21 cellular contexts compared by ENCODE assay signal in genomic region chr20:3659492-3660261, GRCh38. TPM values are rescaled to one million over a fixed set of nuclear protein-coding genes. Genes with fewer than 3 reads are reported as not detected.
DNase-seq lines count a peak whose midpoint lies in the region; ATAC-seq and TF ChIP-seq lines count a peak whose summit lies in the region.
"Had no signal": no experiment of that assay in that cellular context is flagged by ENCODE, and none has a peak within 500 bp of the region (broad histone marks: within the 10 kb centered on the region; RNA-seq: fewer than 3 reads in every experiment).

No MANE protein-coding gene starts in this region.

- H3K4me1 Mint-ChIP-seq in activated T-cell treated with anti-CD3 and anti-CD28 coated beads, Interleukin-2, amount 50 U/mL, for 72 hours (ENCODE audit: low read depth): peaks cover 17% of the 10 kb centered on the region
- no peaks in the 10 kb centered on the region for H3K4me1 Mint-ChIP-seq in Caco-2 (ENCODE audit: low read depth, unreplicated experiment)
- H3K4me1 Mint-ChIP-seq in neural progenitor cell: peaks cover 12% of the 10 kb centered on the region

- TF ChIP-seq POLR2A in vagina (IDR thresholded peaks at IDR 0.05): no peak

- peak overlapping the region; percentile 57 for H3K9ac ChIP-seq in OCI-LY3 (ENCODE audit: low read length)
- no peak overlapping the region for H3K9ac ChIP-seq in neural progenitor cell

- H3K27me3 Mint-ChIP-seq in activated T-cell treated with anti-CD3 and anti-CD28 coated beads, Interleukin-2, amount 50 U/mL, for 72 hours (ENCODE audit: low read depth): peaks cover 36% of the 10 kb centered on the region
- H3K27me3 Mint-ChIP-seq in Caco-2 (ENCODE audit: insufficient read depth, unreplicated experiment) (peaks cover 3% of the 10 kb centered on the region), neural progenitor cell (ENCODE audit: insufficient read depth, low read depth) (peaks cover 16% of the 10 kb centered on the region)

- H3K27ac Mint-ChIP-seq in activated T-cell treated with anti-CD3 and anti-CD28 coated beads, Interleukin-2, amount 50 U/mL, for 72 hours: no peak overlapping the region
- no peak overlapping the region for H3K27ac Mint-ChIP-seq in Caco-2 (ENCODE audit: unreplicated experiment)
- H3K27ac Mint-ChIP-seq in neural progenitor cell: no peak overlapping the region
- H3K27ac Mint-ChIP-seq: activated naive CD4-positive, alpha-beta T cell treated with anti-CD3 and anti-CD28 coated beads, Interleukin-2, amount 50 U/mL, for 72 hours had no signal

- H3K9me3 Mint-ChIP-seq in activated T-cell treated with anti-CD3 and anti-CD28 coated beads, Interleukin-2, amount 50 U/mL, for 72 hours: no peaks in the 10 kb centered on the region
- H3K9me3 Mint-ChIP-seq in Caco-2 (ENCODE audit: unreplicated experiment): no peaks in the 10 kb centered on the region
- H3K9me3 Mint-ChIP-seq in neural progenitor cell: peaks cover 4% of the 10 kb centered on the region
- H3K9me3 Mint-ChIP-seq: activated naive CD4-positive, alpha-beta T cell treated with anti-CD3 and anti-CD28 coated beads, Interleukin-2, amount 50 U/mL, for 72 hours; CD4-positive, alpha-beta memory T cell had no signal

- H3K4me3 ChIP-seq in OCI-LY3 (ENCODE audit: low read length) (peak overlapping the region; percentile 63), epithelial cell of proximal tubule (ENCODE audit: low read depth, low read length) (no peak overlapping the region), Caco-2 (ENCODE audit: low read depth, low read length) (no peak overlapping the region), neural progenitor cell (no peak overlapping the region), vagina (no peak overlapping the region)
- H3K4me3 ChIP-seq: heart right ventricle, right atrium auricular region had no signal

- H3K27ac ChIP-seq in OCI-LY3 (ENCODE audit: low read length) (peak overlapping the region; percentile 71), neural progenitor cell (no peak overlapping the region), vagina (no peak overlapping the region)
- H3K27ac ChIP-seq: heart right ventricle, HL-60, right atrium auricular region, stomach had no signal

- TF ChIP-seq CTCF in OCI-LY3 (IDR thresholded peaks at IDR 0.05; ENCODE audit: low read depth, low read length): no peak
- TF ChIP-seq CTCF in epithelial cell of proximal tubule (conservative IDR thresholded peaks at IDR 0.05; ENCODE audit: low read depth, low read length): peak; percentile 17
- TF ChIP-seq CTCF in Caco-2 (IDR thresholded peaks at IDR 0.05; ENCODE audit: insufficient read depth in 1 of 2, low read depth in 1 of 2, low read length in 1 of 2, severe bottlenecking in 1 of 2, unreplicated experiment in 1 of 2): no peak
- no peak for TF ChIP-seq CTCF in neural progenitor cell (IDR thresholded peaks at IDR 0.05)
- TF ChIP-seq CTCF in vagina (IDR thresholded peaks at IDR 0.05): no peak

- H3F3A ChIP-seq in neural progenitor cell (ENCODE audit: low read depth): no peaks in the 10 kb centered on the region

- peaks cover 23% of the 10 kb centered on the region for H3K4me1 ChIP-seq in OCI-LY3 (ENCODE audit: low read length)
- H3K4me1 ChIP-seq in Caco-2: no peaks in the 10 kb centered on the region
- peaks cover 5% of the 10 kb centered on the region for H3K4me1 ChIP-seq in neural progenitor cell
- no peaks in the 10 kb centered on the region for H3K4me1 ChIP-seq in vagina

- no peaks in the 10 kb centered on the region for H3K27me3 ChIP-seq in OCI-LY3 (ENCODE audit: low read depth, low read length)
- H3K27me3 ChIP-seq in Caco-2 (replicated peaks; ENCODE audit: control insufficient read depth, insufficient read depth, low read length): no peaks in the 10 kb centered on the region
- H3K27me3 ChIP-seq in neural progenitor cell: peaks cover 11% of the 10 kb centered on the region
- H3K27me3 ChIP-seq in vagina: no peaks in the 10 kb centered on the region

- H3K4me2 ChIP-seq in OCI-LY3 (ENCODE audit: low read length) (peak overlapping the region; percentile 83), neural progenitor cell (no peak overlapping the region)

- DNase-seq in activated T-cell treated with anti-CD3 and anti-CD28 coated beads, Interleukin-2, amount 50 U/mL, for 1 hour: peak; percentile 16
- DNase-seq in activated T-cell treated with anti-CD3 and anti-CD28 coated beads, Interleukin-2, amount 50 U/mL, for 72 hours: no peak
- DNase-seq in epithelial cell of proximal tubule (ENCODE audit: low read depth): no peak
- peak; percentile 51 for DNase-seq in sciatic nerve (ENCODE audit: low spot score)
- DNase-seq in Caco-2: no peak
- DNase-seq in neural progenitor cell (ENCODE audit: low spot score): no peak
- DNase-seq in vagina (ENCODE audit: extremely low spot score in 2 of 2): no peak
- DNase-seq: activated CD4-positive, CD25-positive, alpha-beta regulatory T cell treated with anti-CD3 and anti-CD28 coated beads, Interleukin-2, amount 50 U/mL, for 72 hours; CD4-positive, alpha-beta memory T cell; EL; GOT3; heart right ventricle; NCI-H2029; NCI-H446; stomach had no signal

- no peaks in the 10 kb centered on the region for H3K79me2 ChIP-seq in OCI-LY3 (ENCODE audit: low read length)
- H3K79me2 ChIP-seq in neural progenitor cell (ENCODE audit: low read depth): no peaks in the 10 kb centered on the region

- POLR2A ChIA-PET in Caco-2 (lab: Charles Lee): no interaction called here

- H2AFZ ChIP-seq in OCI-LY3 (ENCODE audit: low read depth, low read length): peak overlapping the region; percentile 94; the same call in 1 of the 2 replicates
- H2AFZ ChIP-seq in neural progenitor cell (replicated peaks): no peak overlapping the region

- ATAC-seq in activated T-cell treated with anti-CD3 and anti-CD28 coated beads, Interleukin-2, amount 50 U/mL, for 72 hours (replicated peaks in 1 of 2): no peak
- ATAC-seq in sciatic nerve: no peak

- no TSS peak for BruUV-seq in Caco-2 (replicated peaks; lab: Mats Ljungman, UMichigan)

- intact Hi-C loops in sciatic nerve (cut with DNase I): no loop called here
- intact Hi-C loops in Caco-2 (cut with micrococcal nuclease; ENCODE audit: unreplicated experiment): no loop called here
- intact Hi-C loops in vagina (cut with DNase I): no loop called here

- no peaks in the 10 kb centered on the region for H3K36me3 Mint-ChIP-seq in activated T-cell treated with anti-CD3 and anti-CD28 coated beads, Interleukin-2, amount 50 U/mL, for 72 hours (ENCODE audit: insufficient read depth in 2 of 2)
- H3K36me3 Mint-ChIP-seq in Caco-2 (ENCODE audit: insufficient read depth, unreplicated experiment) (no peaks in the 10 kb centered on the region), neural progenitor cell (no peaks in the 10 kb centered on the region)
- H3K36me3 Mint-ChIP-seq: CD4-positive, alpha-beta memory T cell had no signal

- H4K20me1 ChIP-seq in OCI-LY3 (ENCODE audit: insufficient read depth, low read length) (no peaks in the 10 kb centered on the region), neural progenitor cell (ENCODE audit: low read depth) (no peaks in the 10 kb centered on the region)

- H3K36me3 ChIP-seq in OCI-LY3 (replicated peaks; ENCODE audit: low read depth, low read length): no peaks in the 10 kb centered on the region
- no peaks in the 10 kb centered on the region for H3K36me3 ChIP-seq in Caco-2 (ENCODE audit: control insufficient read depth, insufficient read depth, low read length)
- H3K36me3 ChIP-seq in neural progenitor cell: no peaks in the 10 kb centered on the region
- H3K36me3 ChIP-seq in vagina: no peaks in the 10 kb centered on the region
- H3K36me3 ChIP-seq: heart right ventricle, right atrium auricular region, stomach had no signal

- H3K4me3 Mint-ChIP-seq in activated T-cell treated with anti-CD3 and anti-CD28 coated beads, Interleukin-2, amount 50 U/mL, for 72 hours: peak overlapping the region in 1 of 2 donors; percentile 46
- no peak overlapping the region for H3K4me3 Mint-ChIP-seq in Caco-2 (ENCODE audit: unreplicated experiment)
- H3K4me3 Mint-ChIP-seq in neural progenitor cell: no peak overlapping the region

- CTCF ChIA-PET in Caco-2 (lab: Charles Lee): interaction anchor here (0.6 to 1.1 kb wide), 2 partner anchors 17 to 97 kb away, joined by 3 read pairs; no protein-coding TSS in a partner anchor

- H3K9me3 ChIP-seq in OCI-LY3 (ENCODE audit: insufficient read depth, low read length) (no peaks in the 10 kb centered on the region), Caco-2 (no peaks in the 10 kb centered on the region), neural progenitor cell (ENCODE audit: low read depth) (no peaks in the 10 kb centered on the region), vagina (no peaks in the 10 kb centered on the region)
- H3K9me3 ChIP-seq: right atrium auricular region, stomach had no signal

RNA-seq across cellular contexts. Expression of gene GFRA4, which starts 3.5 kb away (rescaled TPM):
- total RNA-seq in activated T-cell treated with anti-CD3 and anti-CD28 coated beads, Interleukin-2, amount 50 U/mL, for 72 hours: not detected
- total RNA-seq in epithelial cell of proximal tubule (not detected in 2 replicates), sciatic nerve (not detected), Caco-2 (2022) (not detected in 2 replicates), neural progenitor cell (ENCODE audit: low replicate concordance) (not detected in 2 replicates), vagina (not detected)
- total RNA-seq: activated naive CD4-positive, alpha-beta T cell treated with anti-CD3 and anti-CD28 coated beads, Interleukin-2, amount 50 U/mL, for 72 hours; CD4-positive, alpha-beta memory T cell; fibroblast of lung; heart right ventricle; right atrium auricular region; stomach; urinary bladder had no signal

RNA-seq across cellular contexts. Expression of gene ADAM33, which starts 22.1 kb away (rescaled TPM):
- not detected for total RNA-seq in activated T-cell treated with anti-CD3 and anti-CD28 coated beads, Interleukin-2, amount 50 U/mL, for 72 hours
- total RNA-seq in epithelial cell of proximal tubule: not detected in 2 replicates
- 117 TPM for total RNA-seq in sciatic nerve
- total RNA-seq in Caco-2 (2022): 0.12 and 0.23 TPM in 2 replicates
- total RNA-seq in neural progenitor cell (ENCODE audit: low replicate concordance): 7.0 and 18.9 TPM in 2 replicates
- 119 TPM for total RNA-seq in vagina
- total RNA-seq: activated naive CD4-positive, alpha-beta T cell treated with anti-CD3 and anti-CD28 coated beads, Interleukin-2, amount 50 U/mL, for 72 hours; CD4-positive, alpha-beta memory T cell had no signal

RNA-seq across cellular contexts. Expression of gene SIGLEC1, which starts 52.7 kb away (rescaled TPM):
- total RNA-seq in activated T-cell treated with anti-CD3 and anti-CD28 coated beads, Interleukin-2, amount 50 U/mL, for 72 hours: under 1 TPM in 1 of 2 donors, not detected in 1; 0.02 TPM
- total RNA-seq in epithelial cell of proximal tubule (not detected in 2 replicates), sciatic nerve (19.2 TPM), Caco-2 (2022) (not detected in 2 replicates), neural progenitor cell (ENCODE audit: low replicate concordance) (not detected in 2 replicates), vagina (8.8 TPM)
- total RNA-seq: fibroblast of lung had no signal

Comparison
In these comparisons a context has a peak if more than half of its experiments do, and no peak if none do; other contexts are left out.
1. DNase-seq: peak in activated T-cell treated with anti-CD3 and anti-CD28 coated beads, Interleukin-2, amount 50 U/mL, for 1 hour (single experiment) and sciatic nerve (single experiment); none in activated T-cell treated with anti-CD3 and anti-CD28 coated beads, Interleukin-2, amount 50 U/mL, for 72 hours (0 of 2), epithelial cell of proximal tubule (single experiment), Caco-2 (0 of 2), neural progenitor cell (single experiment) and vagina (0 of 2).